In genomic region chr2:192414794-192415193, GRCh38 we compare ENCODE assay signal across 18 cellular contexts.
DNase-seq lines count a peak whose midpoint lies in the region; ATAC-seq, FAIRE-seq and TF ChIP-seq lines count a peak whose summit lies in the region.
"Had no signal": no experiment of that assay in that cellular context is flagged by ENCODE, and none has a peak within 500 bp of the region (broad histone marks: within the 10 kb centered on the region; RNA-seq: fewer than 3 reads in every experiment).

No MANE protein-coding gene starts in this region.

- H3K9me3 ChIP-seq in HepG2 (ENCODE audit: low read length): no peaks in the 10 kb centered on the region
- no peaks in the 10 kb centered on the region for H3K9me3 ChIP-seq in right lobe of liver
- no peaks in the 10 kb centered on the region for H3K9me3 ChIP-seq in right cardiac atrium (ENCODE audit: control insufficient read depth, low read length)
- peaks cover 0 to 8% (median 0%) of the 10 kb centered on the region in 3 donors for H3K9me3 ChIP-seq in body of pancreas

- TF ChIP-seq EP300 in HepG2 (IDR thresholded peaks at IDR 0.05; ENCODE audit: low read depth in 2 of 2, low read length in 2 of 2) (no peak), HepG2 (CRISPR knock-in tag; IDR thresholded peaks at IDR 0.05; ENCODE audit: borderline replicate concordance) (no peak)

- ATAC-seq in HepG2 (no peak), right lobe of liver (no peak), right cardiac atrium (peak in 1 of 2 donors; percentile 29), body of pancreas (no peak)
- ATAC-seq: CD8-positive, alpha-beta T cell had no signal

- CTCF ChIA-PET in HepG2 (lab: Yijun Ruan, JAX; ENCODE audit: low intra/inter-chr PET ratio, low total read pairs): no interaction called here

- H4K20me1 ChIP-seq in HepG2 (ENCODE audit: insufficient read depth, low read length): no peaks in the 10 kb centered on the region
- H4K20me1 ChIP-seq: BLaER1 treated with 17β-estradiol and CSF1 and Interleukin-3, amounts not matched to agents 10 nM and 100 nM had no signal

- H3K4me1 ChIP-seq in HepG2 (ENCODE audit: insufficient read depth, low read length) (no peaks in the 10 kb centered on the region), right lobe of liver (no peaks in the 10 kb centered on the region), right cardiac atrium (ENCODE audit: control insufficient read depth, insufficient read depth, low read length) (no peaks in the 10 kb centered on the region), body of pancreas (no peaks in the 10 kb centered on the region)

- H3K9ac ChIP-seq in HepG2 (ENCODE audit: insufficient read depth, low read depth, low read length): no peak overlapping the region
- H3K9ac ChIP-seq: BLaER1 treated with 17β-estradiol and CSF1 and Interleukin-3, amounts not matched to agents 10 nM and 100 nM had no signal

- no peaks in the 10 kb centered on the region for H3K27me3 ChIP-seq in HepG2 (ENCODE audit: control insufficient read depth in 1 of 2, insufficient read depth in 2 of 2, low read length in 2 of 2)
- H3K27me3 ChIP-seq in right lobe of liver: no peaks in the 10 kb centered on the region
- no peaks in the 10 kb centered on the region for H3K27me3 ChIP-seq in right cardiac atrium (ENCODE audit: control insufficient read depth, insufficient read depth)
- H3K27me3 ChIP-seq in body of pancreas: no peaks in the 10 kb centered on the region
- H3K27me3 ChIP-seq: BLaER1 treated with 17β-estradiol and CSF1 and Interleukin-3, amounts not matched to agents 10 nM and 100 nM had no signal

- no peak overlapping the region for H3K4me2 ChIP-seq in HepG2 (ENCODE audit: low read depth, low read length)
- H3K4me2 ChIP-seq: BLaER1 treated with 17β-estradiol and CSF1 and Interleukin-3, amounts not matched to agents 10 nM and 100 nM had no signal

- no peak overlapping the region for H2AFZ ChIP-seq in HepG2 (ENCODE audit: low read length)

- TF ChIP-seq RAD21 in HepG2 (CRISPR knock-in tag; IDR thresholded peaks at IDR 0.05): no peak

- no peak for DNase-seq in HepG2 (ENCODE audit: low spot score)
- no peak for DNase-seq in right lobe of liver
- DNase-seq in right cardiac atrium: peak in 2 of 3 donors; percentile 34 to 51
- DNase-seq in posterior vena cava (ENCODE audit: low spot score): peak; percentile 65
- no peak for DNase-seq in NCI-H1092 treated with DMSO at 0.1 percent for 48 hours (lab: John Stamatoyannopoulos, UW)
- no peak for DNase-seq in AG08396 (ENCODE audit: low spot score)
- no peak for DNase-seq in body of pancreas
- no peak for DNase-seq in DMS53 (lab: John Stamatoyannopoulos, UW)
- DNase-seq: Calu3; CD8-positive, alpha-beta T cell; HFFc6; KG1; NCI-H1694 treated with DMSO at 0.1 percent for 48 hours; NCI-H2107; NCI-H524 treated with DMSO at 0.1 percent for 48 hours had no signal

- TF ChIP-seq POLR2A in HepG2 (IDR thresholded peaks at IDR 0.05; ENCODE audit: insufficient read depth in 1 of 2, low read depth in 2 of 2, low read length in 2 of 2) (no peak), right lobe of liver (IDR thresholded peaks at IDR 0.05) (no peak), body of pancreas (IDR thresholded peaks at IDR 0.05) (no peak)

- H3K27ac ChIP-seq in HepG2 (ENCODE audit: extremely low read length, insufficient read depth, low read length): no peak overlapping the region
- H3K27ac ChIP-seq in right lobe of liver: no peak overlapping the region
- no peak overlapping the region for H3K27ac ChIP-seq in right cardiac atrium (ENCODE audit: low read length)
- no peak overlapping the region for H3K27ac ChIP-seq in body of pancreas

- in situ Hi-C loops in HepG2 (cut with HindIII; ENCODE audit: extremely low pct_ligation_motif_present, low pct_unique_long_range_greater_than_20kb): no loop called here

- H3K36me3 ChIP-seq in HepG2 (replicated peaks in 1 of 2; ENCODE audit: control insufficient read depth in 1 of 2, insufficient read depth in 2 of 2, low read length in 2 of 2) (no peaks in the 10 kb centered on the region), right lobe of liver (no peaks in the 10 kb centered on the region), body of pancreas (replicated peaks in 1 of 2; ENCODE audit: insufficient read depth in 1 of 2, low read depth in 2 of 2) (no peaks in the 10 kb centered on the region)
- H3K36me3 ChIP-seq: BLaER1 treated with 17β-estradiol and CSF1 and Interleukin-3, amounts not matched to agents 10 nM and 100 nM had no signal

- H3K79me2 ChIP-seq in HepG2 (ENCODE audit: insufficient read depth, low read length): no peaks in the 10 kb centered on the region

- intact Hi-C loops in HepG2 (cut with micrococcal nuclease; ENCODE audit: unreplicated experiment) (no loop called here), right lobe of liver (cut with DNase I) (no loop called here), right cardiac atrium (cut with DNase I) (no loop called here), posterior vena cava (cut with DNase I) (no loop called here), body of pancreas (cut with DNase I) (no loop called here)

- POLR2A ChIA-PET in HepG2 (lab: Yijun Ruan, JAX): no interaction called here

- H3K4me3 ChIP-seq in HepG2 (replicated peaks in 1 of 3; ENCODE audit: insufficient read depth in 1 of 3, low read depth in 2 of 3, low read length in 3 of 3): no peak overlapping the region
- no peak overlapping the region for H3K4me3 ChIP-seq in right lobe of liver
- no peak overlapping the region for H3K4me3 ChIP-seq in right cardiac atrium (ENCODE audit: low read length)
- no peak overlapping the region for H3K4me3 ChIP-seq in body of pancreas
- H3K4me3 ChIP-seq: BLaER1 treated with 17β-estradiol and CSF1 and Interleukin-3, amounts not matched to agents 10 nM and 100 nM had no signal

- TF ChIP-seq CTCF in HepG2 (CRISPR knock-in tag; IDR thresholded peaks at IDR 0.05): no peak
- TF ChIP-seq CTCF in right lobe of liver (IDR thresholded peaks at IDR 0.05): no peak
- no peak for TF ChIP-seq CTCF in body of pancreas (IDR thresholded peaks at IDR 0.05)

- WGBS in HepG2 (ENCODE audit: low lambda C conversion rate): 40% methylated on average over 13 of the region's 18 CpGs
- 84% methylated on average over 4 of the region's 18 CpGs for WGBS in right lobe of liver (ENCODE audit: insufficient coverage, low coverage, low lambda C conversion rate, missing lambda C conversion rate)
- WGBS in right cardiac atrium: 88% methylated on average over 18 of the region's 18 CpGs
- 77 to 94% methylated on average over 12 to 15 of the region's 18 CpGs for WGBS in body of pancreas, 2 donors

- no TSS peak for BruUV-seq in HepG2 (replicated peaks; lab: Mats Ljungman, UMichigan)

- no peak for FAIRE-seq in HepG2 (lab: Jason Lieb, UNC)
- FAIRE-seq: GM12891, H54 had no signal

TF ChIP-seq in HepG2, 621 proteins besides CTCF, POLR2A, EP300 and RAD21 (continues in another document):
- TF ChIP-seq ZNF646 (CRISPR knock-in tag; IDR thresholded peaks at IDR 0.05): no peak
- 0 out of 2 replicates have a peak, but pooled peaks have one; percentile 16 for TF ChIP-seq ZFP91 (CRISPR knock-in tag; IDR thresholded peaks at IDR 0.05; ENCODE audit: borderline replicate concordance)

Comparison
In these comparisons a context has a peak if more than half of its experiments do, and no peak if none do; other contexts are left out.
1. DNase-seq: peak in right cardiac atrium (2 of 3) and posterior vena cava (single experiment); none in HepG2 (single experiment), right lobe of liver (0 of 3), NCI-H1092 treated with DMSO at 0.1 percent for 48 hours (single experiment), AG08396 (single experiment), body of pancreas (0 of 4) and DMS53 (single experiment).